1 cellular context compared by ENCODE assay signal in the genomic region with DNA sequence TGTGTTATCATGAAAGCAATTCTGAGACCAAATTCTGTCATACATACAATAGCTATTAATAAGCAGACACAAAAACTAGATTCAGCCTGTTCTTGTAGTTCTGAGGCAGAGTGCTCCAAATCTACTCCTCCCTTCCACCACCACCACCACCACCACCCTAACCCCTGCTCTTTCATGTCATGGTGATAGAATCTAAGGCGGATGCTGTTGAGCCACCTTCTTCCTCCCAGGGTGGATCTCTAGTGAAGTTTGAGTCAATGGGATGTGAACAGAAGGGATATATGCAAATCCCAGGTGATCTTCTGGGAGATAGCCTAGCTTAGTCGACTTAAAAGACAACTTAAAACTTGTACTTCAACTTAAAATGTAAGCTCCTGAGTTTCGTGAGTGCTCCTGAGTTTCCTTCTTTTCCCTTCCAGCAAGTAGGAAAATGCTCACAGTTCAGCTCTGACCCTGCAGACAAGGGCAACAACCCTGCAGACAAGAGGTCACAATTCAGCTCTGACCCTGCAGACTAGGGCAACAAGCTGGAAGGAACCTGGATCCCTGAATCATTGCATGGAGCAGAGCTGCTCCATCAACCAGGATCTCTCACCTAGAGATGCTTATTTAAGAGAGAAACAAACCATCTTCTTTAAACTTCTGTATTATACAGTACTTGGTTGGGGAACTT.
TF ChIP-seq lines count a peak whose summit lies in the region.

No MANE protein-coding gene starts in this region.

TF ChIP-seq in WTC11, 78 proteins besides CTCF, POLR2A, EP300 and RAD21 (continued from another document):
- TF ChIP-seq, protein P1, sequence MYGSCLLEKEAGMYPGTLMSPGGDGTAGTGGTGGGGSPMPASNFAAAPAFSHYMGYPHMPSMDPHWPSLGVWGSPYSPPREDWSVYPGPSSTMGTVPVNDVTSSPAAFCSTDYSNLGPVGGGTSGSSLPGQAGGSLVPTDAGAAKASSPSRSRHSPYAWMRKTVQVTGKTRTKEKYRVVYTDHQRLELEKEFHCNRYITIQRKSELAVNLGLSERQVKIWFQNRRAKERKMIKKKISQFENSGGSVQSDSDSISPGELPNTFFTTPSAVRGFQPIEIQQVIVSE (CRISPR knock-in tag; IDR thresholded peaks at IDR 0.05; ENCODE audit: borderline replicate concordance): no peak
- TF ChIP-seq, protein P2, sequence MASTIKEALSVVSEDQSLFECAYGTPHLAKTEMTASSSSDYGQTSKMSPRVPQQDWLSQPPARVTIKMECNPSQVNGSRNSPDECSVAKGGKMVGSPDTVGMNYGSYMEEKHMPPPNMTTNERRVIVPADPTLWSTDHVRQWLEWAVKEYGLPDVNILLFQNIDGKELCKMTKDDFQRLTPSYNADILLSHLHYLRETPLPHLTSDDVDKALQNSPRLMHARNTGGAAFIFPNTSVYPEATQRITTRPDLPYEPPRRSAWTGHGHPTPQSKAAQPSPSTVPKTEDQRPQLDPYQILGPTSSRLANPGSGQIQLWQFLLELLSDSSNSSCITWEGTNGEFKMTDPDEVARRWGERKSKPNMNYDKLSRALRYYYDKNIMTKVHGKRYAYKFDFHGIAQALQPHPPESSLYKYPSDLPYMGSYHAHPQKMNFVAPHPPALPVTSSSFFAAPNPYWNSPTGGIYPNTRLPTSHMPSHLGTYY (CRISPR knock-in tag; IDR thresholded peaks at IDR 0.05): no peak
TF ChIP-seq in WTC11: peak in this region for 0.
